In the genomic region with DNA sequence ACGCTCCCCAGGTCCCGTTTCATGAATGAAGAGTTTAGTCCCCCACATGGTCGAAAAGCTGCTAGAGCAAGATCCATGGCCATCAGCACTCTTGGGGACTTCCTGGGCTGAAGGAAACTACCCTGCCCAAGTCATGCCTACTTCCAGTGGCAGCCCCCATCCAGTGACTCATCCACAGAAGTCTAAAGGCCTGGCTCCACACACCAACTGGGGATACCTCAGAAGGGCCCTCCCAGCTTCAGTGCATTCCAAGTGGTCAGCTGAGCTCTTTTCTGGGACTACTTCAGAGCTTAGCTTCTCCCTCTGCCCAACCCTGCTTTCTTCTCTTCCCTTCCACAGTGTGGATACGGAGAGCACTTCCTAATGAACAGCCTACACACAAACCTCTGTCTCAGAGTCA, we compare ENCODE assay signal across 15 cellular contexts.
A peak's percentile ranks its signal among the peaks of the same experiment; 100 is the strongest.
DNase-seq lines count a peak whose midpoint lies in the region; ATAC-seq and TF ChIP-seq lines count a peak whose summit lies in the region.
"Had no signal": no experiment of that assay in that cellular context is flagged by ENCODE, and none has a peak within 500 bp of the region (broad histone marks: within the 10 kb centered on the region; RNA-seq: fewer than 3 reads in every experiment).

No MANE protein-coding gene starts in this region.

- H3K4me1 Mint-ChIP-seq in activated CD8-positive, alpha-beta T cell treated with anti-CD3 and anti-CD28 coated beads, Interleukin-2, amount 10 ng/mL, durations not matched to agents 7 days and 5 days (ENCODE audit: low read depth): no peaks in the 10 kb centered on the region
- peaks cover 3% of the 10 kb centered on the region for H3K4me1 Mint-ChIP-seq in activated CD8-positive, alpha-beta T cell treated with anti-CD3 and anti-CD28 coated beads for 36 hours (ENCODE audit: low read depth)
- H3K4me1 Mint-ChIP-seq in activated T-helper 1 cell treated with anti-CD3 and anti-CD28 coated beads, Interleukin-12 subunit alpha, Interleukin-12 subunit beta, Interleukin-2, Interleukin-4 antibody, amounts not matched to agents 30 ng/mL and 10 ng/mL and 1 ng/mL, durations not matched to agents 14 hours and 24 hours and 36 hours (ENCODE audit: low read depth): peaks cover 6% of the 10 kb centered on the region

- H3K27me3 ChIP-seq in upper lobe of right lung: no peaks in the 10 kb centered on the region
- no peaks in the 10 kb centered on the region for H3K27me3 ChIP-seq in right atrium auricular region

- no peaks in the 10 kb centered on the region for H3K36me3 ChIP-seq in upper lobe of right lung
- H3K36me3 ChIP-seq in right atrium auricular region: no peaks in the 10 kb centered on the region

- CTCF ChIA-PET in activated CD8-positive, alpha-beta T cell treated with anti-CD3 and anti-CD28 coated beads, Interleukin-2, amount 10 ng/mL, durations not matched to agents 7 days and 5 days (lab: Charles Lee): interaction anchor here (0.9 to 4.8 kb wide), 3 partner anchors 9 to 266 kb away, joined by 4 to 43 read pairs (median 13); no protein-coding TSS in a partner anchor
- CTCF ChIA-PET in activated CD8-positive, alpha-beta T cell treated with anti-CD3 and anti-CD28 coated beads for 36 hours (lab: Charles Lee): interaction anchor here (0.9 to 2.2 kb wide), 3 partner anchors 9 to 327 kb away, joined by 4 to 8 read pairs (median 5); no protein-coding TSS in a partner anchor

- intact Hi-C loops in activated CD8-positive, alpha-beta T cell treated with anti-CD3 and anti-CD28 coated beads for 36 hours (cut with micrococcal nuclease): loop anchor here (10.0 kb wide), 1 partner anchor 261 kb away; no protein-coding TSS in a partner anchor
- intact Hi-C loops in upper lobe of right lung (cut with DNase I): loop anchor here (10.0 kb wide), 1 partner anchor 121 kb away; no protein-coding TSS in a partner anchor
- intact Hi-C loops in activated T-helper 1 cell treated with anti-CD3 and anti-CD28 coated beads, Interleukin-12 subunit alpha, Interleukin-12 subunit beta, Interleukin-2, Interleukin-4 antibody, amounts not matched to agents 30 ng/mL and 10 ng/mL and 1 ng/mL, durations not matched to agents 14 hours and 24 hours and 36 hours (cut with micrococcal nuclease): loop anchor here (5.0 kb wide), 1 partner anchor 268 kb away; no protein-coding TSS in a partner anchor

- peaks cover 60% of the 10 kb centered on the region for H3K4me1 ChIP-seq in upper lobe of right lung
- H3K4me1 ChIP-seq in right atrium auricular region: peaks cover 0 to 33% of the 10 kb centered on the region in 2 donors

- no peaks in the 10 kb centered on the region for H3K9me3 Mint-ChIP-seq in activated CD8-positive, alpha-beta T cell treated with anti-CD3 and anti-CD28 coated beads, Interleukin-2, amount 10 ng/mL, durations not matched to agents 7 days and 5 days (ENCODE audit: insufficient read depth)
- H3K9me3 Mint-ChIP-seq in activated CD8-positive, alpha-beta T cell treated with anti-CD3 and anti-CD28 coated beads for 36 hours: no peaks in the 10 kb centered on the region
- H3K9me3 Mint-ChIP-seq in activated T-helper 1 cell treated with anti-CD3 and anti-CD28 coated beads, Interleukin-12 subunit alpha, Interleukin-12 subunit beta, Interleukin-2, Interleukin-4 antibody, amounts not matched to agents 30 ng/mL and 10 ng/mL and 1 ng/mL, durations not matched to agents 14 hours and 24 hours and 36 hours: no peaks in the 10 kb centered on the region
- H3K9me3 Mint-ChIP-seq: activated CD4-positive, alpha-beta memory T cell treated with anti-CD3 and anti-CD28 coated beads for 36 hours; activated naive CD4-positive, alpha-beta T cell treated with anti-CD3 and anti-CD28 coated beads, Interleukin-2, amount 50 U/mL, for 72 hours; endodermal cell; naive thymus-derived CD4-positive, alpha-beta T cell had no signal

- no peak for DNase-seq in activated CD8-positive, alpha-beta T cell treated with anti-CD3 and anti-CD28 coated beads, Interleukin-2, amount 10 ng/mL, durations not matched to agents 7 days and 5 days
- DNase-seq in activated CD8-positive, alpha-beta T cell treated with anti-CD3 and anti-CD28 coated beads for 36 hours: no peak
- DNase-seq in astrocyte of the hippocampus (ENCODE audit: low read depth, low spot score) (peak; percentile 77), hepatic stellate cell (ENCODE audit: low spot score) (peak; percentile 57), upper lobe of right lung (no peak), right atrium auricular region (ENCODE audit: low spot score) (no peak), mesenteric fat pad (ENCODE audit: low spot score) (no peak)
- no peak for DNase-seq in activated T-helper 1 cell treated with anti-CD3 and anti-CD28 coated beads, Interleukin-12 subunit alpha, Interleukin-12 subunit beta, Interleukin-2, Interleukin-4 antibody, amounts not matched to agents 30 ng/mL and 10 ng/mL and 1 ng/mL, durations not matched to agents 14 hours and 24 hours and 36 hours (ENCODE audit: low spot score)
- DNase-seq: 8988T; activated CD4-positive, alpha-beta memory T cell treated with anti-CD3 and anti-CD28 coated beads for 36 hours; DMS53; endodermal cell; naive thymus-derived CD4-positive, alpha-beta T cell; NCI-H1105 had no signal

- no peaks in the 10 kb centered on the region for H3K36me3 Mint-ChIP-seq in activated CD8-positive, alpha-beta T cell treated with anti-CD3 and anti-CD28 coated beads, Interleukin-2, amount 10 ng/mL, durations not matched to agents 7 days and 5 days (ENCODE audit: low read depth)
- no peaks in the 10 kb centered on the region for H3K36me3 Mint-ChIP-seq in activated CD8-positive, alpha-beta T cell treated with anti-CD3 and anti-CD28 coated beads for 36 hours (ENCODE audit: low read depth)
- H3K36me3 Mint-ChIP-seq in activated T-helper 1 cell treated with anti-CD3 and anti-CD28 coated beads, Interleukin-12 subunit alpha, Interleukin-12 subunit beta, Interleukin-2, Interleukin-4 antibody, amounts not matched to agents 30 ng/mL and 10 ng/mL and 1 ng/mL, durations not matched to agents 14 hours and 24 hours and 36 hours (ENCODE audit: low read depth): no peaks in the 10 kb centered on the region
- H3K36me3 Mint-ChIP-seq: activated CD4-positive, alpha-beta memory T cell treated with anti-CD3 and anti-CD28 coated beads for 36 hours; activated naive CD4-positive, alpha-beta T cell treated with anti-CD3 and anti-CD28 coated beads, Interleukin-2, amount 50 U/mL, for 72 hours; naive thymus-derived CD4-positive, alpha-beta T cell had no signal

- no peak overlapping the region for H3K27ac Mint-ChIP-seq in activated CD8-positive, alpha-beta T cell treated with anti-CD3 and anti-CD28 coated beads, Interleukin-2, amount 10 ng/mL, durations not matched to agents 7 days and 5 days
- H3K27ac Mint-ChIP-seq in activated CD8-positive, alpha-beta T cell treated with anti-CD3 and anti-CD28 coated beads for 36 hours: no peak overlapping the region
- no peak overlapping the region for H3K27ac Mint-ChIP-seq in activated T-helper 1 cell treated with anti-CD3 and anti-CD28 coated beads, Interleukin-12 subunit alpha, Interleukin-12 subunit beta, Interleukin-2, Interleukin-4 antibody, amounts not matched to agents 30 ng/mL and 10 ng/mL and 1 ng/mL, durations not matched to agents 14 hours and 24 hours and 36 hours
- H3K27ac Mint-ChIP-seq: activated CD4-positive, alpha-beta memory T cell treated with anti-CD3 and anti-CD28 coated beads for 36 hours; endodermal cell had no signal

- H3K27me3 Mint-ChIP-seq in activated CD8-positive, alpha-beta T cell treated with anti-CD3 and anti-CD28 coated beads, Interleukin-2, amount 10 ng/mL, durations not matched to agents 7 days and 5 days (ENCODE audit: low read depth): no peaks in the 10 kb centered on the region
- H3K27me3 Mint-ChIP-seq in activated CD8-positive, alpha-beta T cell treated with anti-CD3 and anti-CD28 coated beads for 36 hours: no peaks in the 10 kb centered on the region
- H3K27me3 Mint-ChIP-seq in activated T-helper 1 cell treated with anti-CD3 and anti-CD28 coated beads, Interleukin-12 subunit alpha, Interleukin-12 subunit beta, Interleukin-2, Interleukin-4 antibody, amounts not matched to agents 30 ng/mL and 10 ng/mL and 1 ng/mL, durations not matched to agents 14 hours and 24 hours and 36 hours (ENCODE audit: insufficient read depth): no peaks in the 10 kb centered on the region
- H3K27me3 Mint-ChIP-seq: activated CD4-positive, alpha-beta memory T cell treated with anti-CD3 and anti-CD28 coated beads for 36 hours had no signal

- peak overlapping the region; percentile 13 for H3K27ac ChIP-seq in upper lobe of right lung
- no peak overlapping the region for H3K27ac ChIP-seq in right atrium auricular region

- POLR2A ChIA-PET in activated CD8-positive, alpha-beta T cell treated with anti-CD3 and anti-CD28 coated beads, Interleukin-2, amount 10 ng/mL, durations not matched to agents 7 days and 5 days (lab: Charles Lee): no interaction called here
- POLR2A ChIA-PET in activated CD8-positive, alpha-beta T cell treated with anti-CD3 and anti-CD28 coated beads for 36 hours (lab: Charles Lee): no interaction called here

- H3K4me3 ChIP-seq in upper lobe of right lung (no peak overlapping the region), right atrium auricular region (no peak overlapping the region)

- no peak overlapping the region for H3K4me3 Mint-ChIP-seq in activated CD8-positive, alpha-beta T cell treated with anti-CD3 and anti-CD28 coated beads, Interleukin-2, amount 10 ng/mL, durations not matched to agents 7 days and 5 days
- H3K4me3 Mint-ChIP-seq in activated CD8-positive, alpha-beta T cell treated with anti-CD3 and anti-CD28 coated beads for 36 hours: no peak overlapping the region
- no peak overlapping the region for H3K4me3 Mint-ChIP-seq in activated T-helper 1 cell treated with anti-CD3 and anti-CD28 coated beads, Interleukin-12 subunit alpha, Interleukin-12 subunit beta, Interleukin-2, Interleukin-4 antibody, amounts not matched to agents 30 ng/mL and 10 ng/mL and 1 ng/mL, durations not matched to agents 14 hours and 24 hours and 36 hours
- H3K4me3 Mint-ChIP-seq: activated CD4-positive, alpha-beta memory T cell treated with anti-CD3 and anti-CD28 coated beads for 36 hours; endodermal cell; naive thymus-derived CD4-positive, alpha-beta T cell had no signal

- H3K9me3 ChIP-seq in upper lobe of right lung: no peaks in the 10 kb centered on the region
- no peaks in the 10 kb centered on the region for H3K9me3 ChIP-seq in right atrium auricular region

- ATAC-seq in activated CD8-positive, alpha-beta T cell treated with anti-CD3 and anti-CD28 coated beads, Interleukin-2, amount 10 ng/mL, durations not matched to agents 7 days and 5 days: peak; percentile 42
- ATAC-seq in activated CD8-positive, alpha-beta T cell treated with anti-CD3 and anti-CD28 coated beads for 36 hours: no peak
- ATAC-seq in upper lobe of right lung: peak; percentile 49
- ATAC-seq: naive thymus-derived CD4-positive, alpha-beta T cell had no signal

- no peak for TF ChIP-seq CTCF in activated CD8-positive, alpha-beta T cell treated with anti-CD3 and anti-CD28 coated beads for 36 hours (IDR thresholded peaks at IDR 0.05)
- TF ChIP-seq CTCF in upper lobe of right lung (IDR thresholded peaks at IDR 0.05) (no peak), right atrium auricular region (IDR thresholded peaks at IDR 0.05) (no peak)

Comparison
In these comparisons a context has a peak if more than half of its experiments do, and no peak if none do; other contexts are left out.
1. DNase-seq: peak in astrocyte of the hippocampus (single experiment) and hepatic stellate cell (single experiment); none in activated CD8-positive, alpha-beta T cell treated with anti-CD3 and anti-CD28 coated beads, Interleukin-2, amount 10 ng/mL, durations not matched to agents 7 days and 5 days (single experiment), activated CD8-positive, alpha-beta T cell treated with anti-CD3 and anti-CD28 coated beads for 36 hours (single experiment), upper lobe of right lung (single experiment), activated T-helper 1 cell treated with anti-CD3 and anti-CD28 coated beads, Interleukin-12 subunit alpha, Interleukin-12 subunit beta, Interleukin-2, Interleukin-4 antibody, amounts not matched to agents 30 ng/mL and 10 ng/mL and 1 ng/mL, durations not matched to agents 14 hours and 24 hours and 36 hours (single experiment), right atrium auricular region (single experiment) and mesenteric fat pad (single experiment).